8 cellular contexts compared by ENCODE assay signal in genomic region chr12:3073438-3074255, GRCh38. TPM values are rescaled to one million over a fixed set of nuclear protein-coding genes. Genes with fewer than 3 reads are reported as not detected.
DNase-seq lines count a peak whose midpoint lies in the region; ATAC-seq and FAIRE-seq lines count a peak whose summit lies in the region.

No MANE protein-coding gene starts in this region.

- FAIRE-seq in GM19239 (lab: Jason Lieb, UNC), result peak; percentile 88

- DNase-seq in AG08396 (ENCODE audit: low spot score) (peak; percentile 93), GM19239 (ENCODE audit: insufficient read length, low spot score) (peak; percentile 86), NCI-H1105 (lab: John Stamatoyannopoulos, UW) (peak; percentile 35), T-helper 2 cell (peak; percentile 45 to 80 (median 66)), amniotic epithelial cell (ENCODE audit: low read depth) (peak; percentile 76), left ventricle myocardium superior (peak; percentile 89), renal cortical epithelial cell (ENCODE audit: low read depth) (peak; percentile 77)

- ATAC-seq in left ventricle myocardium superior, result peak; percentile 24
- ATAC-seq in GM19467 (IDR thresholded peaks at IDR 0.05; ENCODE audit: unreplicated experiment), result no peak

- intact Hi-C loops in left ventricle myocardium superior (cut with micrococcal nuclease), result loop anchor here (10.0 kb wide), 1 partner anchor 51 kb away; no protein-coding TSS in a partner anchor

RNA-seq across cellular contexts. Expression of gene TSPAN9, which starts 3.5 kb away (rescaled TPM):
- total RNA-seq in left ventricle myocardium superior (159 TPM), renal cortical epithelial cell (24.7 and 91.3 TPM in 2 replicates)

Comparison
In these comparisons a context has a peak if more than half of its experiments do, and no peak if none do; other contexts are left out.
1. DNase-seq: peak in every context shown above with its lines; median percentile 93 in AG08396; 89 in left ventricle myocardium superior; 86 in GM19239; 77 in renal cortical epithelial cell; 76 in amniotic epithelial cell; 66 in T-helper 2 cell; 35 in NCI-H1105.